ENCODE assay signal across 1 cellular context in genomic region chr1:46221749-46222148, GRCh38.
TF ChIP-seq lines count a peak whose summit lies in the region.

No MANE protein-coding gene starts in this region.

TF ChIP-seq in K562, 482 proteins besides CTCF, POLR2A, EP300 and RAD21:
- no peak for TF ChIP-seq ETV6 (IDR thresholded peaks at IDR 0.05; ENCODE audit: borderline replicate concordance in 1 of 2, low read depth in 2 of 2, low read length in 1 of 2)
- no peak for TF ChIP-seq ETV6 (CRISPR knock-in tag; IDR thresholded peaks at IDR 0.05; ENCODE audit: borderline replicate concordance)
- no peak for TF ChIP-seq ZBED1 (IDR thresholded peaks at IDR 0.05)
- no peak for TF ChIP-seq MAFF (IDR thresholded peaks at IDR 0.05; ENCODE audit: low read length)
- TF ChIP-seq SMARCA4 (IDR thresholded peaks at IDR 0.05): no peak
- no peak for TF ChIP-seq ZFP36 (IDR thresholded peaks at IDR 0.05; ENCODE audit: low read depth, low read length, partially characterized antibody)
- no peak for TF ChIP-seq E2F6 (IDR thresholded peaks at IDR 0.05; ENCODE audit: borderline replicate concordance in 1 of 2, extremely low read depth in 1 of 2, insufficient read depth in 1 of 2, insufficient read length in 1 of 2, low read depth in 1 of 2, low read length in 1 of 2, poor library complexity in 1 of 2, severe bottlenecking in 1 of 2)
- TF ChIP-seq ZC3H8 (IDR thresholded peaks at IDR 0.05): no peak
